1 cellular context compared by ENCODE assay signal in the genomic region with DNA sequence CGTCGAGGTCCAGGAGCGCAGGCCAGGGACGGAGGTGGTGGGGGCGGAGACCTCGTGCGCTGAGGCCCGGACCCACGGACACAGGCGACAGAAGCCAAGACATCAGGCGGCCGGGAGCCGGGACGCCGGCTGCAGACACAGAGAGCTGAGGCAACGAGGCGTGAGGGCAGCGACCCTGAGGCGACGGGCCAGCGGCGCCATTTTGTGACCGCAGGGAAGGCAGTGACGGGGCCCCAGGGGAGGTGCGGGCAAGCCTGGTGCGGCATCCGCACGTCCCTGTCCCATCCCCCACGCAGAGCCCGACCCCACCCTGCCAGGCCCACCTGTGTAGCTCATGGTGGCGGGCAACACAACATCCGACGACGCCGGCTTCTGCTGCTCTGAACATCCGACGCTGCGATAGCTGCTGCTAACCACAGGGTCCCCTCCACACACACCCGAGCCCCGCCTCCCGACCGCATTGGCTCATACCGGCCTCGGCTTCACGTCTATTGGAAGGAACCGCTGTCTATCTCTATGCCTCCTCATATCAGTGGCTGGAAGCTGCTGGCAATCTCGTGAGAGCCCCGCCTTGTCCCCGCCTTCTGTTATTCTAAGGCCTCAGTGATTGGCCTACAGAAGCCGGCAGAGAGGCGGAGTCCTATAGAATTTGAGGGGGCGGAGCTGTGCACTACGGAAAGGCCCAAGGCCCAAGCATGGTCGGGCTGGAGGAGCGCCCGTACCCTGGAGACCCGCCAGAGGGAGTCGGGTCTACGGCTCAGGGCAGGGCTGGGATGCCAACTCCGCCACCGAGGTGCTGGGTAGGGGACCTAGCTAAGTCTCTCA.
TF ChIP-seq lines count a peak whose summit lies in the region.

A gene with protein sequence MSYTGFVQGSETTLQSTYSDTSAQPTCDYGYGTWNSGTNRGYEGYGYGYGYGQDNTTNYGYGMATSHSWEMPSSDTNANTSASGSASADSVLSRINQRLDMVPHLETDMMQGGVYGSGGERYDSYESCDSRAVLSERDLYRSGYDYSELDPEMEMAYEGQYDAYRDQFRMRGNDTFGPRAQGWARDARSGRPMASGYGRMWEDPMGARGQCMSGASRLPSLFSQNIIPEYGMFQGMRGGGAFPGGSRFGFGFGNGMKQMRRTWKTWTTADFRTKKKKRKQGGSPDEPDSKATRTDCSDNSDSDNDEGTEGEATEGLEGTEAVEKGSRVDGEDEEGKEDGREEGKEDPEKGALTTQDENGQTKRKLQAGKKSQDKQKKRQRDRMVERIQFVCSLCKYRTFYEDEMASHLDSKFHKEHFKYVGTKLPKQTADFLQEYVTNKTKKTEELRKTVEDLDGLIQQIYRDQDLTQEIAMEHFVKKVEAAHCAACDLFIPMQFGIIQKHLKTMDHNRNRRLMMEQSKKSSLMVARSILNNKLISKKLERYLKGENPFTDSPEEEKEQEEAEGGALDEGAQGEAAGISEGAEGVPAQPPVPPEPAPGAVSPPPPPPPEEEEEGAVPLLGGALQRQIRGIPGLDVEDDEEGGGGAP (minus strand): TSS at position 401 of the 825 bp plus-strand sequence. CDS start 65 bp downstream, at position 336.

TF ChIP-seq in HEK293, 187 proteins besides CTCF, POLR2A, EP300 and RAD21 (continued from another document and continues in another):
- TF ChIP-seq ZFHX2 (tag by site-specific recombination; conservative IDR thresholded peaks at IDR 0.05) (peak; percentile 70), ZBTB17 (tag by site-specific recombination; IDR thresholded peaks at IDR 0.05) (peak; percentile 58; the same call in 1 of the 2 replicates), ZNF184 (tag by site-specific recombination; IDR thresholded peaks at IDR 0.05) (no peak), ZXDB (tag by site-specific recombination; IDR thresholded peaks at IDR 0.05) (peak; percentile 86), GLIS2 (tag by site-specific recombination; IDR thresholded peaks at IDR 0.05) (peak; percentile 68), ZNF391 (tag by site-specific recombination; IDR thresholded peaks at IDR 0.05; ENCODE audit: borderline replicate concordance, low read depth) (peak; percentile 92; the same call in 1 of the 2 replicates), ZNF501 (tag by site-specific recombination; IDR thresholded peaks at IDR 0.05) (peak; percentile 93; the same call in 1 of the 2 replicates), ZNF843 (tag by site-specific recombination; IDR thresholded peaks at IDR 0.05) (peak; percentile 74), MEIS1 (CRISPR knock-in tag; IDR thresholded peaks at IDR 0.05; ENCODE audit: borderline replicate concordance) (no peak), ZNF664 (tag by site-specific recombination; IDR thresholded peaks at IDR 0.05) (no peak), SALL2 (tag by site-specific recombination; IDR thresholded peaks at IDR 0.05; ENCODE audit: borderline replicate concordance) (no peak), ZNF658 (tag by site-specific recombination; IDR thresholded peaks at IDR 0.05) (no peak), RBAK (tag by site-specific recombination; IDR thresholded peaks at IDR 0.05) (no peak), ZNF76 (tag by site-specific recombination; IDR thresholded peaks at IDR 0.05; ENCODE audit: borderline replicate concordance, low read depth) (peak; percentile 66; the same call in 1 of the 2 replicates), ZIC2 (tag by site-specific recombination; IDR thresholded peaks at IDR 0.05) (peak; percentile 75), HOXC10 (CRISPR knock-in tag; IDR thresholded peaks at IDR 0.05) (no peak), ZNF112 (tag by site-specific recombination; IDR thresholded peaks at IDR 0.05) (no peak), ZNF785 (tag by site-specific recombination; IDR thresholded peaks at IDR 0.05) (peak; percentile 84), BCL11B (tag by site-specific recombination; IDR thresholded peaks at IDR 0.05; ENCODE audit: low read depth) (peak; percentile 57; the same call in 1 of the 2 replicates)
- TF ChIP-seq, protein P1, sequence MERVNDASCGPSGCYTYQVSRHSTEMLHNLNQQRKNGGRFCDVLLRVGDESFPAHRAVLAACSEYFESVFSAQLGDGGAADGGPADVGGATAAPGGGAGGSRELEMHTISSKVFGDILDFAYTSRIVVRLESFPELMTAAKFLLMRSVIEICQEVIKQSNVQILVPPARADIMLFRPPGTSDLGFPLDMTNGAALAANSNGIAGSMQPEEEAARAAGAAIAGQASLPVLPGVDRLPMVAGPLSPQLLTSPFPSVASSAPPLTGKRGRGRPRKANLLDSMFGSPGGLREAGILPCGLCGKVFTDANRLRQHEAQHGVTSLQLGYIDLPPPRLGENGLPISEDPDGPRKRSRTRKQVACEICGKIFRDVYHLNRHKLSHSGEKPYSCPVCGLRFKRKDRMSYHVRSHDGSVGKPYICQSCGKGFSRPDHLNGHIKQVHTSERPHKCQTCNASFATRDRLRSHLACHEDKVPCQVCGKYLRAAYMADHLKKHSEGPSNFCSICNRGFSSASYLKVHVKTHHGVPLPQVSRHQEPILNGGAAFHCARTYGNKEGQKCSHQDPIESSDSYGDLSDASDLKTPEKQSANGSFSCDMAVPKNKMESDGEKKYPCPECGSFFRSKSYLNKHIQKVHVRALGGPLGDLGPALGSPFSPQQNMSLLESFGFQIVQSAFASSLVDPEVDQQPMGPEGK (tag by site-specific recombination; IDR thresholded peaks at IDR 0.05) = peak; percentile 44; the same call in 1 of the 2 replicates
- TF ChIP-seq, protein P2, sequence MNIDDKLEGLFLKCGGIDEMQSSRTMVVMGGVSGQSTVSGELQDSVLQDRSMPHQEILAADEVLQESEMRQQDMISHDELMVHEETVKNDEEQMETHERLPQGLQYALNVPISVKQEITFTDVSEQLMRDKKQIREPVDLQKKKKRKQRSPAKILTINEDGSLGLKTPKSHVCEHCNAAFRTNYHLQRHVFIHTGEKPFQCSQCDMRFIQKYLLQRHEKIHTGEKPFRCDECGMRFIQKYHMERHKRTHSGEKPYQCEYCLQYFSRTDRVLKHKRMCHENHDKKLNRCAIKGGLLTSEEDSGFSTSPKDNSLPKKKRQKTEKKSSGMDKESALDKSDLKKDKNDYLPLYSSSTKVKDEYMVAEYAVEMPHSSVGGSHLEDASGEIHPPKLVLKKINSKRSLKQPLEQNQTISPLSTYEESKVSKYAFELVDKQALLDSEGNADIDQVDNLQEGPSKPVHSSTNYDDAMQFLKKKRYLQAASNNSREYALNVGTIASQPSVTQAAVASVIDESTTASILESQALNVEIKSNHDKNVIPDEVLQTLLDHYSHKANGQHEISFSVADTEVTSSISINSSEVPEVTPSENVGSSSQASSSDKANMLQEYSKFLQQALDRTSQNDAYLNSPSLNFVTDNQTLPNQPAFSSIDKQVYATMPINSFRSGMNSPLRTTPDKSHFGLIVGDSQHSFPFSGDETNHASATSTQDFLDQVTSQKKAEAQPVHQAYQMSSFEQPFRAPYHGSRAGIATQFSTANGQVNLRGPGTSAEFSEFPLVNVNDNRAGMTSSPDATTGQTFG (tag by site-specific recombination; IDR thresholded peaks at IDR 0.05; ENCODE audit: borderline replicate concordance) = peak; percentile 31; the same call in 1 of the 2 replicates
- TF ChIP-seq, protein P3, sequence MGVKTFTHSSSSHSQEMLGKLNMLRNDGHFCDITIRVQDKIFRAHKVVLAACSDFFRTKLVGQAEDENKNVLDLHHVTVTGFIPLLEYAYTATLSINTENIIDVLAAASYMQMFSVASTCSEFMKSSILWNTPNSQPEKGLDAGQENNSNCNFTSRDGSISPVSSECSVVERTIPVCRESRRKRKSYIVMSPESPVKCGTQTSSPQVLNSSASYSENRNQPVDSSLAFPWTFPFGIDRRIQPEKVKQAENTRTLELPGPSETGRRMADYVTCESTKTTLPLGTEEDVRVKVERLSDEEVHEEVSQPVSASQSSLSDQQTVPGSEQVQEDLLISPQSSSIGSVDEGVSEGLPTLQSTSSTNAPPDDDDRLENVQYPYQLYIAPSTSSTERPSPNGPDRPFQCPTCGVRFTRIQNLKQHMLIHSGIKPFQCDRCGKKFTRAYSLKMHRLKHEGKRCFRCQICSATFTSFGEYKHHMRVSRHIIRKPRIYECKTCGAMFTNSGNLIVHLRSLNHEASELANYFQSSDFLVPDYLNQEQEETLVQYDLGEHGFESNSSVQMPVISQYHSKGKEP (tag by site-specific recombination; IDR thresholded peaks at IDR 0.05) = no peak
- TF ChIP-seq, protein P4, sequence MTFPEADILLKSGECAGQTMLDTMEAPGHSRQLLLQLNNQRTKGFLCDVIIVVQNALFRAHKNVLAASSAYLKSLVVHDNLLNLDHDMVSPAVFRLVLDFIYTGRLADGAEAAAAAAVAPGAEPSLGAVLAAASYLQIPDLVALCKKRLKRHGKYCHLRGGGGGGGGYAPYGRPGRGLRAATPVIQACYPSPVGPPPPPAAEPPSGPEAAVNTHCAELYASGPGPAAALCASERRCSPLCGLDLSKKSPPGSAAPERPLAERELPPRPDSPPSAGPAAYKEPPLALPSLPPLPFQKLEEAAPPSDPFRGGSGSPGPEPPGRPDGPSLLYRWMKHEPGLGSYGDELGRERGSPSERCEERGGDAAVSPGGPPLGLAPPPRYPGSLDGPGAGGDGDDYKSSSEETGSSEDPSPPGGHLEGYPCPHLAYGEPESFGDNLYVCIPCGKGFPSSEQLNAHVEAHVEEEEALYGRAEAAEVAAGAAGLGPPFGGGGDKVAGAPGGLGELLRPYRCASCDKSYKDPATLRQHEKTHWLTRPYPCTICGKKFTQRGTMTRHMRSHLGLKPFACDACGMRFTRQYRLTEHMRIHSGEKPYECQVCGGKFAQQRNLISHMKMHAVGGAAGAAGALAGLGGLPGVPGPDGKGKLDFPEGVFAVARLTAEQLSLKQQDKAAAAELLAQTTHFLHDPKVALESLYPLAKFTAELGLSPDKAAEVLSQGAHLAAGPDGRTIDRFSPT (tag by site-specific recombination; IDR thresholded peaks at IDR 0.05) = peak; percentile 83
- TF ChIP-seq, protein P5, sequence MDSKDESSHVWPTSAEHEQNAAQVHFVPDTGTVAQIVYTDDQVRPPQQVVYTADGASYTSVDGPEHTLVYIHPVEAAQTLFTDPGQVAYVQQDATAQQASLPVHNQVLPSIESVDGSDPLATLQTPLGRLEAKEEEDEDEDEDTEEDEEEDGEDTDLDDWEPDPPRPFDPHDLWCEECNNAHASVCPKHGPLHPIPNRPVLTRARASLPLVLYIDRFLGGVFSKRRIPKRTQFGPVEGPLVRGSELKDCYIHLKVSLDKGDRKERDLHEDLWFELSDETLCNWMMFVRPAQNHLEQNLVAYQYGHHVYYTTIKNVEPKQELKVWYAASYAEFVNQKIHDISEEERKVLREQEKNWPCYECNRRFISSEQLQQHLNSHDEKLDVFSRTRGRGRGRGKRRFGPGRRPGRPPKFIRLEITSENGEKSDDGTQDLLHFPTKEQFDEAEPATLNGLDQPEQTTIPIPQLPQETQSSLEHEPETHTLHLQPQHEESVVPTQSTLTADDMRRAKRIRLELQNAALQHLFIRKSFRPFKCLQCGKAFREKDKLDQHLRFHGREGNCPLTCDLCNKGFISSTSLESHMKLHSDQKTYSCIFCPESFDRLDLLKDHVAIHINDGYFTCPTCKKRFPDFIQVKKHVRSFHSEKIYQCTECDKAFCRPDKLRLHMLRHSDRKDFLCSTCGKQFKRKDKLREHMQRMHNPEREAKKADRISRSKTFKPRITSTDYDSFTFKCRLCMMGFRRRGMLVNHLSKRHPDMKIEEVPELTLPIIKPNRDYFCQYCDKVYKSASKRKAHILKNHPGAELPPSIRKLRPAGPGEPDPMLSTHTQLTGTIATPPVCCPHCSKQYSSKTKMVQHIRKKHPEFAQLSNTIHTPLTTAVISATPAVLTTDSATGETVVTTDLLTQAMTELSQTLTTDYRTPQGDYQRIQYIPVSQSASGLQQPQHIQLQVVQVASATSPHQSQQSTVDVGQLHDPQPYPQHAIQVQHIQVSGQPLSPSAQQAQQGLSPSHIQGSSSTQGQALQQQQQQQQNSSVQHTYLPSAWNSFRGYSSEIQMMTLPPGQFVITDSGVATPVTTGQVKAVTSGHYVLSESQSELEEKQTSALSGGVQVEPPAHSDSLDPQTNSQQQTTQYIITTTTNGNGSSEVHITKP (tag by site-specific recombination; IDR thresholded peaks at IDR 0.05) = no peak
- TF ChIP-seq, protein P6, sequence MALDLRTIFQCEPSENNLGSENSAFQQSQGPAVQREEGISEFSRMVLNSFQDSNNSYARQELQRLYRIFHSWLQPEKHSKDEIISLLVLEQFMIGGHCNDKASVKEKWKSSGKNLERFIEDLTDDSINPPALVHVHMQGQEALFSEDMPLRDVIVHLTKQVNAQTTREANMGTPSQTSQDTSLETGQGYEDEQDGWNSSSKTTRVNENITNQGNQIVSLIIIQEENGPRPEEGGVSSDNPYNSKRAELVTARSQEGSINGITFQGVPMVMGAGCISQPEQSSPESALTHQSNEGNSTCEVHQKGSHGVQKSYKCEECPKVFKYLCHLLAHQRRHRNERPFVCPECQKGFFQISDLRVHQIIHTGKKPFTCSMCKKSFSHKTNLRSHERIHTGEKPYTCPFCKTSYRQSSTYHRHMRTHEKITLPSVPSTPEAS (tag by site-specific recombination; IDR thresholded peaks at IDR 0.05) = no peak
- TF ChIP-seq, protein P7, sequence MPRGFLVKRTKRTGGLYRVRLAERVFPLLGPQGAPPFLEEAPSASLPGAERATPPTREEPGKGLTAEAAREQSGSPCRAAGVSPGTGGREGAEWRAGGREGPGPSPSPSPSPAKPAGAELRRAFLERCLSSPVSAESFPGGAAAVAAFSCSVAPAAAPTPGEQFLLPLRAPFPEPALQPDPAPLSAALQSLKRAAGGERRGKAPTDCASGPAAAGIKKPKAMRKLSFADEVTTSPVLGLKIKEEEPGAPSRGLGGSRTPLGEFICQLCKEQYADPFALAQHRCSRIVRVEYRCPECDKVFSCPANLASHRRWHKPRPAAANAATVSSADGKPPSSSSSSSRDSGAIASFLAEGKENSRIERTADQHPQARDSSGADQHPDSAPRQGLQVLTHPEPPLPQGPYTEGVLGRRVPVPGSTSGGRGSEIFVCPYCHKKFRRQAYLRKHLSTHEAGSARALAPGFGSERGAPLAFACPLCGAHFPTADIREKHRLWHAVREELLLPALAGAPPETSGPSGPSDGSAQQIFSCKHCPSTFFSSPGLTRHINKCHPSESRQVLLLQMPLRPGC (tag by site-specific recombination; IDR thresholded peaks at IDR 0.05) = peak; percentile 79; the same call in 1 of the 2 replicates
- TF ChIP-seq, protein P8, sequence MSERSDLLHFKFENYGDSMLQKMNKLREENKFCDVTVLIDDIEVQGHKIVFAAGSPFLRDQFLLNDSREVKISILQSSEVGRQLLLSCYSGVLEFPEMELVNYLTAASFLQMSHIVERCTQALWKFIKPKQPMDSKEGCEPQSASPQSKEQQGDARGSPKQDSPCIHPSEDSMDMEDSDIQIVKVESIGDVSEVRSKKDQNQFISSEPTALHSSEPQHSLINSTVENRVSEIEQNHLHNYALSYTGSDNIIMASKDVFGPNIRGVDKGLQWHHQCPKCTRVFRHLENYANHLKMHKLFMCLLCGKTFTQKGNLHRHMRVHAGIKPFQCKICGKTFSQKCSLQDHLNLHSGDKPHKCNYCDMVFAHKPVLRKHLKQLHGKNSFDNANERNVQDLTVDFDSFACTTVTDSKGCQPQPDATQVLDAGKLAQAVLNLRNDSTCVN (tag by site-specific recombination; optimal IDR thresholded peaks at IDR 0.05) = peak; percentile 37
- TF ChIP-seq, protein P9, sequence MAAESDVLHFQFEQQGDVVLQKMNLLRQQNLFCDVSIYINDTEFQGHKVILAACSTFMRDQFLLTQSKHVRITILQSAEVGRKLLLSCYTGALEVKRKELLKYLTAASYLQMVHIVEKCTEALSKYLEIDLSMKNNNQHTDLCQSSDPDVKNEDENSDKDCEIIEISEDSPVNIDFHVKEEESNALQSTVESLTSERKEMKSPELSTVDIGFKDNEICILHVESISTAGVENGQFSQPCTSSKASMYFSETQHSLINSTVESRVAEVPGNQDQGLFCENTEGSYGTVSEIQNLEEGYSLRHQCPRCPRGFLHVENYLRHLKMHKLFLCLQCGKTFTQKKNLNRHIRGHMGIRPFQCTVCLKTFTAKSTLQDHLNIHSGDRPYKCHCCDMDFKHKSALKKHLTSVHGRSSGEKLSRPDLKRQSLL (tag by site-specific recombination; IDR thresholded peaks at IDR 0.05) = no peak
